8 cellular contexts compared by ENCODE assay signal in genomic region chr1:27934818-27935549, GRCh38. TPM values are rescaled to one million over a fixed set of nuclear protein-coding genes. Genes with fewer than 3 reads are reported as not detected.
DNase-seq lines count a peak whose midpoint lies in the region; ATAC-seq and TF ChIP-seq lines count a peak whose summit lies in the region.

A gene with protein sequence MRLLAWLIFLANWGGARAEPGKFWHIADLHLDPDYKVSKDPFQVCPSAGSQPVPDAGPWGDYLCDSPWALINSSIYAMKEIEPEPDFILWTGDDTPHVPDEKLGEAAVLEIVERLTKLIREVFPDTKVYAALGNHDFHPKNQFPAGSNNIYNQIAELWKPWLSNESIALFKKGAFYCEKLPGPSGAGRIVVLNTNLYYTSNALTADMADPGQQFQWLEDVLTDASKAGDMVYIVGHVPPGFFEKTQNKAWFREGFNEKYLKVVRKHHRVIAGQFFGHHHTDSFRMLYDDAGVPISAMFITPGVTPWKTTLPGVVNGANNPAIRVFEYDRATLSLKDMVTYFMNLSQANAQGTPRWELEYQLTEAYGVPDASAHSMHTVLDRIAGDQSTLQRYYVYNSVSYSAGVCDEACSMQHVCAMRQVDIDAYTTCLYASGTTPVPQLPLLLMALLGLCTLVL (plus strand): TSS chr1:27935000. CDS start chr1:27935184, 184 bp downstream.

- no peak within 1 kb of the TSS for H3K4me3 ChIP-seq in ovary

- ATAC-seq in central memory CD8-positive, alpha-beta T cell (replicated peaks; ENCODE audit: extremely low read depth, poor library complexity, severe bottlenecking) = no peak
- no peak for ATAC-seq in HG02981 (IDR thresholded peaks at IDR 0.05; ENCODE audit: unreplicated experiment)

- H3K27ac Mint-ChIP-seq in activated naive CD4-positive, alpha-beta T cell treated with anti-CD3 and anti-CD28 coated beads, Interleukin-2, amount 50 U/mL, for 24 hours = peak within 1 kb of the TSS; percentile 31
- H3K27ac Mint-ChIP-seq in central memory CD8-positive, alpha-beta T cell (ENCODE audit: low read depth) = peak within 1 kb of the TSS; percentile 5
- peak within 1 kb of the TSS; percentile 25 to 32 (median 32) for H3K27ac Mint-ChIP-seq in nephron

- H3K4me1 ChIP-seq in ovary (ENCODE audit: insufficient read depth) = peaks cover 2% of the 10 kb centered on the region

- no peaks in the 10 kb centered on the region for H3K36me3 Mint-ChIP-seq in activated naive CD4-positive, alpha-beta T cell treated with anti-CD3 and anti-CD28 coated beads, Interleukin-2, amount 50 U/mL, for 24 hours
- H3K36me3 Mint-ChIP-seq in central memory CD8-positive, alpha-beta T cell (ENCODE audit: insufficient read depth) = no peaks in the 10 kb centered on the region
- H3K36me3 Mint-ChIP-seq in nephron (ENCODE audit: low read depth) = no peaks in the 10 kb centered on the region

- no peaks in the 10 kb centered on the region for H3K27me3 ChIP-seq in ovary

- TF ChIP-seq CTCF in nephron (IDR thresholded peaks at IDR 0.05; ENCODE audit: unreplicated experiment in 3 of 3) (peak in 2 of 3 experiments; percentile 7 to 23), ovary (IDR thresholded peaks at IDR 0.05) (no peak)

- H3K27ac ChIP-seq in ovary = no peak within 1 kb of the TSS

- TF ChIP-seq POLR2A in ovary (IDR thresholded peaks at IDR 0.05) = no peak

- H3K9me3 ChIP-seq in ovary = no peaks in the 10 kb centered on the region

- H3K9me3 Mint-ChIP-seq in activated naive CD4-positive, alpha-beta T cell treated with anti-CD3 and anti-CD28 coated beads, Interleukin-2, amount 50 U/mL, for 24 hours = no peaks in the 10 kb centered on the region
- H3K9me3 Mint-ChIP-seq in central memory CD8-positive, alpha-beta T cell = no peaks in the 10 kb centered on the region
- H3K9me3 Mint-ChIP-seq in nephron = no peaks in the 10 kb centered on the region

- 1 to 7% (median 1%) methylated on average over 16 of the region's 16 CpGs for WGBS in ovary, 3 donors

- intact Hi-C loops in ovary (cut with DNase I) = loop anchor here in 1 of 4 donors (5.0 kb wide), 1 partner anchor 1883 kb away; no protein-coding TSS in a partner anchor

- H3K4me1 Mint-ChIP-seq in activated naive CD4-positive, alpha-beta T cell treated with anti-CD3 and anti-CD28 coated beads, Interleukin-2, amount 50 U/mL, for 24 hours = peaks cover 17% of the 10 kb centered on the region
- peaks cover 12% of the 10 kb centered on the region for H3K4me1 Mint-ChIP-seq in central memory CD8-positive, alpha-beta T cell
- peaks cover 8% of the 10 kb centered on the region for H3K4me1 Mint-ChIP-seq in nephron

- peaks cover 7% of the 10 kb centered on the region for H3K27me3 Mint-ChIP-seq in activated naive CD4-positive, alpha-beta T cell treated with anti-CD3 and anti-CD28 coated beads, Interleukin-2, amount 50 U/mL, for 24 hours
- H3K27me3 Mint-ChIP-seq in central memory CD8-positive, alpha-beta T cell = peaks cover 29% of the 10 kb centered on the region
- H3K27me3 Mint-ChIP-seq in nephron (ENCODE audit: low read depth) = peaks cover 38% of the 10 kb centered on the region

- H3K4me3 Mint-ChIP-seq in activated naive CD4-positive, alpha-beta T cell treated with anti-CD3 and anti-CD28 coated beads, Interleukin-2, amount 50 U/mL, for 24 hours = peak within 1 kb of the TSS; percentile 82
- peak within 1 kb of the TSS; percentile 39 for H3K4me3 Mint-ChIP-seq in central memory CD8-positive, alpha-beta T cell
- peak within 1 kb of the TSS; percentile 65 to 77 (median 75) for H3K4me3 Mint-ChIP-seq in nephron

- TF ChIP-seq EP300 in ovary (IDR thresholded peaks at IDR 0.05) = no peak

- H3K36me3 ChIP-seq in ovary = no peaks in the 10 kb centered on the region

- DNase-seq in activated naive CD4-positive, alpha-beta T cell (lab: John Stamatoyannopoulos, UW) = no peak
- DNase-seq in NCI-H526 treated with DMSO at 0.1 percent for 48 hours (lab: John Stamatoyannopoulos, UW) = peak; percentile 69
- no peak for DNase-seq in central memory CD8-positive, alpha-beta T cell (ENCODE audit: low spot score in 2 of 2)
- no peak for DNase-seq in superior temporal gyrus (ENCODE audit: extremely low spot score)
- DNase-seq in ovary = no peak

RNA-seq across cellular contexts. Expression of the gene that starts here (rescaled TPM):
- 10 to 100 TPM in 1 of 7 donors, 1 to 10 TPM in 1, under 1 TPM in 3, not detected in 2; 0.40 to 21.1 (median 0.77) TPM for total RNA-seq in ovary
- under 1 TPM; 0.23 to 0.32 TPM for polyA plus RNA-seq in ovary

Comparison
In these comparisons a context has a peak if more than half of its experiments do, and no peak if none do; other contexts are left out.
1. CTCF ChIP-seq: peak in nephron (2 of 3); none in ovary (0 of 3).
2. Peak in every context shown above with its lines, with median percentiles within 50 percentile points of each other: H3K27ac Mint-ChIP-seq and H3K4me3 Mint-ChIP-seq.